In genomic region chr6:168355716-168356522, GRCh38 we compare ENCODE assay signal across 1 cellular context.
A peak's percentile ranks its signal among the peaks of the same experiment; 100 is the strongest.
TF ChIP-seq lines count a peak whose summit lies in the region.

No MANE protein-coding gene starts in this region.

TF ChIP-seq in HepG2, 621 proteins besides CTCF, POLR2A, EP300 and RAD21 (continued from another document and continues in another):
- TF ChIP-seq BCL3 (CRISPR knock-in tag; IDR thresholded peaks at IDR 0.05) (no peak), RFXANK (CRISPR knock-in tag; IDR thresholded peaks at IDR 0.05) (no peak), IKZF4 (CRISPR knock-in tag; IDR thresholded peaks at IDR 0.05; ENCODE audit: borderline replicate concordance, low read depth, not compliant biosample characterization) (no peak), ZMYM3 (CRISPR knock-in tag; IDR thresholded peaks at IDR 0.05) (0 out of 2 replicates have a peak, but pooled peaks have one; percentile 42), ZNF605 (CRISPR knock-in tag; IDR thresholded peaks at IDR 0.05) (no peak), ZNF337 (CRISPR knock-in tag; IDR thresholded peaks at IDR 0.05; ENCODE audit: borderline replicate concordance, low read depth) (no peak), ZNF235 (CRISPR knock-in tag; IDR thresholded peaks at IDR 0.05; ENCODE audit: borderline replicate concordance) (no peak), HNRNPLL (IDR thresholded peaks at IDR 0.05; ENCODE audit: low read depth, low read length, poor library complexity, severe bottlenecking) (no peak), ZNF496 (CRISPR knock-in tag; IDR thresholded peaks at IDR 0.05; ENCODE audit: insufficient replicate concordance) (no peak), ZNF572 (CRISPR knock-in tag; IDR thresholded peaks at IDR 0.05) (0 out of 2 replicates have a peak, but pooled peaks have one; percentile 36), ZC3H4 (CRISPR knock-in tag; IDR thresholded peaks at IDR 0.05; ENCODE audit: borderline replicate concordance) (no peak), KLF9 (CRISPR knock-in tag; IDR thresholded peaks at IDR 0.05; ENCODE audit: low read depth) (no peak), ZNF773 (CRISPR knock-in tag; IDR thresholded peaks at IDR 0.05; ENCODE audit: borderline replicate concordance) (no peak), ZNF44 (CRISPR knock-in tag; IDR thresholded peaks at IDR 0.05) (no peak), NPAS2 (CRISPR knock-in tag; IDR thresholded peaks at IDR 0.05; ENCODE audit: borderline replicate concordance) (no peak), ZNF350 (CRISPR knock-in tag; IDR thresholded peaks at IDR 0.05; ENCODE audit: borderline replicate concordance, low read depth) (0 out of 2 replicates have a peak, but pooled peaks have one; percentile 65), SYNCRIP (IDR thresholded peaks at IDR 0.05; ENCODE audit: insufficient read depth, low read depth, low read length) (no peak), ZNF34 (CRISPR knock-in tag; IDR thresholded peaks at IDR 0.05; ENCODE audit: borderline replicate concordance) (no peak), SMC3 (IDR thresholded peaks at IDR 0.05; ENCODE audit: low read length) (peak; percentile 89), HNRNPL (IDR thresholded peaks at IDR 0.05; ENCODE audit: low read depth, low read length) (no peak), TEAD3 (CRISPR knock-in tag; optimal IDR thresholded peaks at IDR 0.05; ENCODE audit: borderline replicate concordance) (peak; percentile 26), GFI1 (CRISPR knock-in tag; IDR thresholded peaks at IDR 0.05; ENCODE audit: borderline replicate concordance) (no peak), ZNF883 (CRISPR knock-in tag; IDR thresholded peaks at IDR 0.05; ENCODE audit: not compliant biosample characterization) (no peak), CBFB (CRISPR knock-in tag; IDR thresholded peaks at IDR 0.05) (no peak), MTA3 (CRISPR knock-in tag; IDR thresholded peaks at IDR 0.05) (no peak), MBNL3 (CRISPR knock-in tag; conservative IDR thresholded peaks at IDR 0.05) (no peak), ZNF790 (CRISPR knock-in tag; IDR thresholded peaks at IDR 0.05; ENCODE audit: borderline replicate concordance) (no peak), GLI4 (CRISPR knock-in tag; IDR thresholded peaks at IDR 0.05; ENCODE audit: borderline replicate concordance) (no peak), ZNF577 (CRISPR knock-in tag; IDR thresholded peaks at IDR 0.05; ENCODE audit: borderline replicate concordance, low read depth) (no peak), ZNF839 (CRISPR knock-in tag; IDR thresholded peaks at IDR 0.05; ENCODE audit: borderline replicate concordance) (0 out of 2 replicates have a peak, but pooled peaks have one; percentile 18), ZGPAT (CRISPR knock-in tag; IDR thresholded peaks at IDR 0.05) (peak; percentile 60; the same call in 1 of the 2 replicates), KMT2A (CRISPR knock-in tag; IDR thresholded peaks at IDR 0.05) (no peak), IRX3 (CRISPR knock-in tag; IDR thresholded peaks at IDR 0.05; ENCODE audit: borderline replicate concordance, low read depth) (no peak), TMF1 (CRISPR knock-in tag; IDR thresholded peaks at IDR 0.05; ENCODE audit: low read depth) (no peak), HNRNPH1 (optimal IDR thresholded peaks at IDR 0.05; ENCODE audit: low read depth, low read length) (no peak), ZNF142 (CRISPR knock-in tag; IDR thresholded peaks at IDR 0.05) (no peak), ZNF121 (CRISPR knock-in tag; IDR thresholded peaks at IDR 0.05) (no peak), ZNF256 (CRISPR knock-in tag; conservative IDR thresholded peaks at IDR 0.05) (no peak), PREB (CRISPR knock-in tag; IDR thresholded peaks at IDR 0.05) (no peak), HNF4G (IDR thresholded peaks at IDR 0.05; ENCODE audit: borderline replicate concordance, low read depth, low read length) (no peak), HNF4G (CRISPR knock-in tag; IDR thresholded peaks at IDR 0.05; ENCODE audit: borderline replicate concordance, low read depth) (no peak), ZNF556 (CRISPR knock-in tag; IDR thresholded peaks at IDR 0.05; ENCODE audit: borderline replicate concordance) (peak; percentile 46; the same call in 1 of the 2 replicates), ZIK1 (CRISPR knock-in tag; IDR thresholded peaks at IDR 0.05; ENCODE audit: borderline replicate concordance, low read depth) (no peak), ZKSCAN5 (CRISPR knock-in tag; IDR thresholded peaks at IDR 0.05) (no peak), NCOR1 (IDR thresholded peaks at IDR 0.05; ENCODE audit: borderline replicate concordance, low read length) (no peak), KDM2A (CRISPR knock-in tag; IDR thresholded peaks at IDR 0.05; ENCODE audit: borderline replicate concordance, low read depth) (peak; percentile 89), ZNF543 (CRISPR knock-in tag; IDR thresholded peaks at IDR 0.05) (no peak), MXD3 (CRISPR knock-in tag; IDR thresholded peaks at IDR 0.05) (0 out of 2 replicates have a peak, but pooled peaks have one; percentile 42), ZNF251 (CRISPR knock-in tag; IDR thresholded peaks at IDR 0.05) (no peak), WIZ (CRISPR knock-in tag; IDR thresholded peaks at IDR 0.05) (no peak), ZNF232 (CRISPR knock-in tag; IDR thresholded peaks at IDR 0.05; ENCODE audit: borderline replicate concordance) (no peak), ZSCAN12 (CRISPR knock-in tag; IDR thresholded peaks at IDR 0.05) (no peak), ZNF468 (CRISPR knock-in tag; IDR thresholded peaks at IDR 0.05) (0 out of 2 replicates have a peak, but pooled peaks have one; percentile 76)
- TF ChIP-seq, protein P1, sequence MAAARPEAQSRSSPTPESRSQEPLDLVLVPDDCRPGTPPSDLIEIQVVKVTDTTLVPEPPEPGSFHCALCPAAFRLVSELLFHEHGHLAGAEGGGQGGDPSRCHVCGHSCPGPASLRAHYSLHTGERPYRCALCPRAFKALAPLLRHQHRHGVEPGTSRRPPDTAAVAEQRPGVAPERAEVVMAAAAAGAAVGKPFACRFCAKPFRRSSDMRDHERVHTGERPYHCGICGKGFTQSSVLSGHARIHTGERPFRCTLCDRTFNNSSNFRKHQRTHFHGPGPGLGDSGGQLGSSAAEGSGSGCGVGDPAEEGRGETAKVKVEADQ (CRISPR knock-in tag; IDR thresholded peaks at IDR 0.05; ENCODE audit: borderline replicate concordance) = no peak
- TF ChIP-seq, protein P2, sequence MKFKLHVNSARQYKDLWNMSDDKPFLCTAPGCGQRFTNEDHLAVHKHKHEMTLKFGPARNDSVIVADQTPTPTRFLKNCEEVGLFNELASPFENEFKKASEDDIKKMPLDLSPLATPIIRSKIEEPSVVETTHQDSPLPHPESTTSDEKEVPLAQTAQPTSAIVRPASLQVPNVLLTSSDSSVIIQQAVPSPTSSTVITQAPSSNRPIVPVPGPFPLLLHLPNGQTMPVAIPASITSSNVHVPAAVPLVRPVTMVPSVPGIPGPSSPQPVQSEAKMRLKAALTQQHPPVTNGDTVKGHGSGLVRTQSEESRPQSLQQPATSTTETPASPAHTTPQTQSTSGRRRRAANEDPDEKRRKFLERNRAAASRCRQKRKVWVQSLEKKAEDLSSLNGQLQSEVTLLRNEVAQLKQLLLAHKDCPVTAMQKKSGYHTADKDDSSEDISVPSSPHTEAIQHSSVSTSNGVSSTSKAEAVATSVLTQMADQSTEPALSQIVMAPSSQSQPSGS (CRISPR knock-in tag; IDR thresholded peaks at IDR 0.05) = 0 out of 2 replicates have a peak, but pooled peaks have one; percentile 17
- TF ChIP-seq, protein P3, sequence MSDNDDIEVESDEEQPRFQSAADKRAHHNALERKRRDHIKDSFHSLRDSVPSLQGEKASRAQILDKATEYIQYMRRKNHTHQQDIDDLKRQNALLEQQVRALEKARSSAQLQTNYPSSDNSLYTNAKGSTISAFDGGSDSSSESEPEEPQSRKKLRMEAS (IDR thresholded peaks at IDR 0.05) = no peak
- TF ChIP-seq, protein P4, sequence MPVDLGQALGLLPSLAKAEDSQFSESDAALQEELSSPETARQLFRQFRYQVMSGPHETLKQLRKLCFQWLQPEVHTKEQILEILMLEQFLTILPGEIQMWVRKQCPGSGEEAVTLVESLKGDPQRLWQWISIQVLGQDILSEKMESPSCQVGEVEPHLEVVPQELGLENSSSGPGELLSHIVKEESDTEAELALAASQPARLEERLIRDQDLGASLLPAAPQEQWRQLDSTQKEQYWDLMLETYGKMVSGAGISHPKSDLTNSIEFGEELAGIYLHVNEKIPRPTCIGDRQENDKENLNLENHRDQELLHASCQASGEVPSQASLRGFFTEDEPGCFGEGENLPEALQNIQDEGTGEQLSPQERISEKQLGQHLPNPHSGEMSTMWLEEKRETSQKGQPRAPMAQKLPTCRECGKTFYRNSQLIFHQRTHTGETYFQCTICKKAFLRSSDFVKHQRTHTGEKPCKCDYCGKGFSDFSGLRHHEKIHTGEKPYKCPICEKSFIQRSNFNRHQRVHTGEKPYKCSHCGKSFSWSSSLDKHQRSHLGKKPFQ (CRISPR knock-in tag; IDR thresholded peaks at IDR 0.05; ENCODE audit: insufficient replicate concordance) = no peak
- TF ChIP-seq, protein P5, sequence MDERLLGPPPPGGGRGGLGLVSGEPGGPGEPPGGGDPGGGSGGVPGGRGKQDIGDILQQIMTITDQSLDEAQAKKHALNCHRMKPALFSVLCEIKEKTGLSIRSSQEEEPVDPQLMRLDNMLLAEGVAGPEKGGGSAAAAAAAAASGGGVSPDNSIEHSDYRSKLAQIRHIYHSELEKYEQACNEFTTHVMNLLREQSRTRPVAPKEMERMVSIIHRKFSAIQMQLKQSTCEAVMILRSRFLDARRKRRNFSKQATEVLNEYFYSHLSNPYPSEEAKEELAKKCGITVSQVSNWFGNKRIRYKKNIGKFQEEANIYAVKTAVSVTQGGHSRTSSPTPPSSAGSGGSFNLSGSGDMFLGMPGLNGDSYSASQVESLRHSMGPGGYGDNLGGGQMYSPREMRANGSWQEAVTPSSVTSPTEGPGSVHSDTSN (CRISPR knock-in tag; IDR thresholded peaks at IDR 0.05) = no peak
